Comparison of ENCODE assay signal across 9 cellular contexts in genomic region chr1:109783436-109783835, GRCh38. TPM values are rescaled to one million over a fixed set of nuclear protein-coding genes. Genes with fewer than 3 reads are reported as not detected.
DNase-seq lines count a peak whose midpoint lies in the region; ATAC-seq, FAIRE-seq and TF ChIP-seq lines count a peak whose summit lies in the region.
"Had no signal": no experiment of that assay in that cellular context is flagged by ENCODE, and none has a peak within 500 bp of the region (broad histone marks: within the 10 kb centered on the region; RNA-seq: fewer than 3 reads in every experiment).

No MANE protein-coding gene starts in this region.

- DNase-seq in cardiac muscle cell (ENCODE audit: low read depth in 1 of 2, low spot score in 1 of 2) = peak; percentile 45 to 78
- no peak for DNase-seq in cardiac septum (ENCODE audit: low spot score)
- DNase-seq in bronchial epithelial cell (ENCODE audit: low read depth) = peak; percentile 89
- peak; percentile 57 for DNase-seq in lower lobe of right lung
- peak; percentile 81 to 86 for DNase-seq in aorta
- DNase-seq in iPS-NIHi7 (ENCODE audit: extremely low spot score) = no peak
- DNase-seq in lower leg skin (ENCODE audit: low spot score in 2 of 2) = no peak
- DNase-seq in NCI-H1048 (lab: John Stamatoyannopoulos, UW) = no peak

- no peaks in the 10 kb centered on the region for H3K9me3 ChIP-seq in cardiac muscle cell (ENCODE audit: low read depth)
- peaks cover 8% of the 10 kb centered on the region for H3K9me3 ChIP-seq in lower lobe of right lung
- H3K9me3 ChIP-seq in aorta (ENCODE audit: control insufficient read depth, low read length) = no peaks in the 10 kb centered on the region

- H3K27me3 ChIP-seq in cardiac muscle cell (no peaks in the 10 kb centered on the region), bronchial epithelial cell (ENCODE audit: control insufficient read depth, insufficient read depth, low read length) (no peaks in the 10 kb centered on the region), lower lobe of right lung (ENCODE audit: low read depth) (no peaks in the 10 kb centered on the region), aorta (ENCODE audit: control insufficient read depth in 1 of 2, insufficient read depth in 2 of 2, low read length in 1 of 2) (no peaks in the 10 kb centered on the region)

- intact Hi-C loops in cardiac septum (cut with DNase I) (no loop called here), lower lobe of right lung (cut with DNase I) (no loop called here), aorta (cut with DNase I) (loop anchor here (5.0 kb wide), 3 partner anchors 39 to 129 kb away; partner anchors contain the start of gene CSF1 (in 1 of the 2)), lower leg skin (cut with DNase I; ENCODE audit: low total_unique reads) (no loop called here)

- 4 to 9% methylated on average over 8 of the region's 8 CpGs for WGBS in aorta, 2 donors
- 38 to 39% methylated on average over 8 of the region's 8 CpGs for WGBS in lower leg skin, 2 donors

- peaks cover 36% of the 10 kb centered on the region for H3K4me1 ChIP-seq in cardiac muscle cell (ENCODE audit: low read depth)
- H3K4me1 ChIP-seq in lower lobe of right lung = peaks cover 32% of the 10 kb centered on the region
- peaks cover 0 to 4% of the 10 kb centered on the region in 2 donors for H3K4me1 ChIP-seq in aorta (ENCODE audit: control insufficient read depth in 1 of 2, insufficient read depth in 2 of 2, low read length in 2 of 2)

- ATAC-seq in lower lobe of right lung = peak; percentile 76 to 79
- peak; percentile 70 for ATAC-seq in aorta (ENCODE audit: low FRiP score)

- H3K36me3 ChIP-seq in cardiac muscle cell = no peaks in the 10 kb centered on the region
- H3K36me3 ChIP-seq in bronchial epithelial cell (ENCODE audit: control insufficient read depth, insufficient read depth, low read length) = no peaks in the 10 kb centered on the region
- no peaks in the 10 kb centered on the region for H3K36me3 ChIP-seq in lower lobe of right lung
- no peaks in the 10 kb centered on the region for H3K36me3 ChIP-seq in aorta (ENCODE audit: control insufficient read depth in 1 of 2, insufficient read depth in 2 of 2, low read length in 1 of 2)

- FAIRE-seq in bronchial epithelial cell (lab: Jason Lieb, UNC) = peak; percentile 36

- H3K27ac ChIP-seq in cardiac muscle cell (peak overlapping the region; percentile 58), lower lobe of right lung (peak overlapping the region; percentile 48), aorta (ENCODE audit: low read depth in 1 of 2, low read length in 2 of 2) (peak overlapping the region in 1 of 2 donors; percentile 60)

- TF ChIP-seq CTCF in cardiac muscle cell (IDR thresholded peaks at IDR 0.05; ENCODE audit: low read depth, low read length) = no peak
- TF ChIP-seq CTCF in bronchial epithelial cell (IDR thresholded peaks at IDR 0.05; ENCODE audit: insufficient read depth, low read length, severe bottlenecking) = no peak
- no peak for TF ChIP-seq CTCF in lower lobe of right lung (IDR thresholded peaks at IDR 0.05)
- TF ChIP-seq CTCF in lower leg skin (IDR thresholded peaks at IDR 0.05) = no peak

- H3K4me3 ChIP-seq in cardiac muscle cell (no peak overlapping the region), bronchial epithelial cell (ENCODE audit: low read depth, low read length) (no peak overlapping the region), lower lobe of right lung (no peak overlapping the region), aorta (ENCODE audit: low read length in 2 of 2) (no peak overlapping the region), lower leg skin (ENCODE audit: low read depth, poor library complexity, severe bottlenecking) (no peak overlapping the region)

- no peak for TF ChIP-seq POLR2A in lower leg skin (IDR thresholded peaks at IDR 0.05)

RNA-seq across cellular contexts. Expression of gene EPS8L3, which starts 19.7 kb away (rescaled TPM):
- not detected in 2 replicates for total RNA-seq in cardiac muscle cell
- polyA plus RNA-seq in cardiac muscle cell = 0.28 TPM in 1 of 2 replicates, not detected in the other
- total RNA-seq in cardiac septum = not detected
- not detected in 2 replicates for total RNA-seq in bronchial epithelial cell
- total RNA-seq in lower lobe of right lung = not detected
- total RNA-seq in aorta = not detected
- polyA plus RNA-seq in aorta = 10 to 100 TPM in 1 of 2 donors, under 1 TPM in 1; 0.46 to 36.7 TPM
- total RNA-seq in lower leg skin = not detected
- total RNA-seq: skeletal muscle tissue had no signal

RNA-seq across cellular contexts. Expression of gene GSTM3, which starts 42.6 kb away (rescaled TPM):
- total RNA-seq in cardiac muscle cell = 46.9 and 65.8 TPM in 2 replicates
- polyA plus RNA-seq in cardiac muscle cell = 139 and 167 TPM in 2 replicates
- 93.2 TPM for total RNA-seq in cardiac septum
- total RNA-seq in bronchial epithelial cell = 4.7 TPM in 2 replicates
- 18.5 TPM for total RNA-seq in lower lobe of right lung
- total RNA-seq in aorta = 10 to 100 TPM; 17.9 to 56.5 TPM
- 100 to 1,000 TPM in 1 of 2 donors, 10 to 100 TPM in 1; 75.7 to 146 TPM for polyA plus RNA-seq in aorta
- total RNA-seq in lower leg skin = 100 to 1,000 TPM in 3 of 4 donors, 10 to 100 TPM in 1; 68.7 to 213 (median 137) TPM

Comparison
In these comparisons a context has a peak if more than half of its experiments do, and no peak if none do; other contexts are left out.
1. DNase-seq: peak in cardiac muscle cell (2 of 2), bronchial epithelial cell (single experiment), lower lobe of right lung (single experiment) and aorta (2 of 2); none in cardiac septum (single experiment), iPS-NIHi7 (single experiment), lower leg skin (0 of 2) and NCI-H1048 (single experiment).
2. intact Hi-C loops: an anchor here in aorta (5.0 kb wide); none called in cardiac septum, lower lobe of right lung and lower leg skin.